13 cellular contexts compared by ENCODE assay signal in the genomic region with DNA sequence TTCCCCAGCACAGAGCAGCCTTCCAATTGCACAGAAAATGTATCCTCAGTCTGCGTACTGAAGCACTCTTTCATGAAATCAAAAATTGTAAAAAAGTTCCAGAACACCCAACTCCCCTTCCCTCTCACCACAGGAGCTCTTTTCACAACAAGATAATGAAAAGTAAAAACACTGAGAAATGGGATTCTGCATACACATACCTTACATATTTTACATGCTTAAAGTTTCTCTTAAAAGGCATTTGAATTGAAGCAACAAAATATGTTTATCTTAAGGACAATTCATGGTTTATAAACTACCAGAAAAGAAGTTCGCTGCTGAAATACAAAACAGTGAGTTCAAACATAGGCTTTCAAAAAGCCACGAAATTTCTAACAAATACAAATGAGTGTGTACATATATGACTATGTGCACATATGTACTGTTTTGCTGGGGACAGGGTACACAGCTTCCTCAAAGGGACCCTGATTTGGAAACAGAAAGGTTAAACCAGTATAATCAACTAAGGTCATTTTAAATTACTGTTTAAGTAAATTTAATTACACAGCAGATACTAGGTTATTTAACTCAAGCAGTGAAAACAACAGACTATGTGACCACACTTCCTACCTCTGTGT. TPM values are rescaled to one million over a fixed set of nuclear protein-coding genes. Genes with fewer than 3 reads are reported as not detected.
DNase-seq lines count a peak whose midpoint lies in the region; ATAC-seq and TF ChIP-seq lines count a peak whose summit lies in the region.
"Had no signal": no experiment of that assay in that cellular context is flagged by ENCODE, and none has a peak within 500 bp of the region (broad histone marks: within the 10 kb centered on the region; RNA-seq: fewer than 3 reads in every experiment).

No MANE protein-coding gene starts in this region.

- H3K4me3 ChIP-seq in CD4-positive, CD25-positive, alpha-beta regulatory T cell (ENCODE audit: low read depth, low read length), result peak overlapping the region; percentile 76
- H3K4me3 ChIP-seq in lower lobe of right lung, result no peak overlapping the region
- H3K4me3 ChIP-seq: suprapubic skin had no signal

- H3K36me3 Mint-ChIP-seq in CD4-positive, CD25-positive, alpha-beta regulatory T cell, result peaks cover 11% of the 10 kb centered on the region
- H3K36me3 Mint-ChIP-seq in HFFc6 (ENCODE audit: low read depth), result no peaks in the 10 kb centered on the region
- H3K36me3 Mint-ChIP-seq in activated naive CD8-positive, alpha-beta T cell treated with anti-CD3 and anti-CD28 coated beads, Interleukin-2, amount 10 ng/mL, durations not matched to agents 7 days and 5 days, result peaks cover 7% of the 10 kb centered on the region
- no peaks in the 10 kb centered on the region for H3K36me3 Mint-ChIP-seq in mesothelial cell of epicardium

- peak overlapping the region; percentile 61 to 95 (median 80) for H3K27ac Mint-ChIP-seq in CD4-positive, CD25-positive, alpha-beta regulatory T cell
- H3K27ac Mint-ChIP-seq in HFFc6 (peak overlapping the region; percentile 19), mesothelial cell of epicardium (peak overlapping the region; percentile 95)
- no peak overlapping the region for H3K27ac Mint-ChIP-seq in activated naive CD8-positive, alpha-beta T cell treated with anti-CD3 and anti-CD28 coated beads, Interleukin-2, amount 10 ng/mL, durations not matched to agents 7 days and 5 days

- peak overlapping the region; percentile 60 for H3K27ac ChIP-seq in CD4-positive, CD25-positive, alpha-beta regulatory T cell (ENCODE audit: insufficient read depth, low read length, poor library complexity, severe bottlenecking)
- no peak overlapping the region for H3K27ac ChIP-seq in lower lobe of right lung
- H3K27ac ChIP-seq: suprapubic skin had no signal

- H3K4me1 ChIP-seq in CD4-positive, CD25-positive, alpha-beta regulatory T cell (ENCODE audit: control insufficient read depth, insufficient read depth, low read length, poor library complexity, severe bottlenecking), result peaks cover 65% of the 10 kb centered on the region
- peaks cover 49% of the 10 kb centered on the region for H3K4me1 ChIP-seq in lower lobe of right lung

- H3K9me3 Mint-ChIP-seq in CD4-positive, CD25-positive, alpha-beta regulatory T cell, result no peaks in the 10 kb centered on the region
- H3K9me3 Mint-ChIP-seq in HFFc6, result no peaks in the 10 kb centered on the region
- no peaks in the 10 kb centered on the region for H3K9me3 Mint-ChIP-seq in activated naive CD8-positive, alpha-beta T cell treated with anti-CD3 and anti-CD28 coated beads, Interleukin-2, amount 10 ng/mL, durations not matched to agents 7 days and 5 days
- H3K9me3 Mint-ChIP-seq in mesothelial cell of epicardium, result no peaks in the 10 kb centered on the region

- H3K36me3 ChIP-seq in CD4-positive, CD25-positive, alpha-beta regulatory T cell (ENCODE audit: control insufficient read depth, insufficient read depth, low read length), result peaks cover 8% of the 10 kb centered on the region
- peaks cover 9% of the 10 kb centered on the region for H3K36me3 ChIP-seq in lower lobe of right lung
- H3K36me3 ChIP-seq: suprapubic skin had no signal

- intact Hi-C loops in lower lobe of right lung (cut with DNase I), result no loop called here

- peak overlapping the region; percentile 77 to 98 (median 82) for H3K4me3 Mint-ChIP-seq in CD4-positive, CD25-positive, alpha-beta regulatory T cell
- H3K4me3 Mint-ChIP-seq in HFFc6 (peak overlapping the region; percentile 51), mesothelial cell of epicardium (peak overlapping the region; percentile 5)
- H3K4me3 Mint-ChIP-seq in activated naive CD8-positive, alpha-beta T cell treated with anti-CD3 and anti-CD28 coated beads, Interleukin-2, amount 10 ng/mL, durations not matched to agents 7 days and 5 days, result peak overlapping the region; percentile 70

- no peaks in the 10 kb centered on the region for H3K9me3 ChIP-seq in CD4-positive, CD25-positive, alpha-beta regulatory T cell (ENCODE audit: control insufficient read depth in 2 of 2, low read length in 2 of 2)
- no peaks in the 10 kb centered on the region for H3K9me3 ChIP-seq in lower lobe of right lung
- H3K9me3 ChIP-seq: suprapubic skin had no signal

- ATAC-seq in CD4-positive, CD25-positive, alpha-beta regulatory T cell (ENCODE audit: low read depth in 2 of 2), result no peak
- ATAC-seq in activated naive CD8-positive, alpha-beta T cell treated with anti-CD3 and anti-CD28 coated beads, Interleukin-2, amount 10 ng/mL, durations not matched to agents 7 days and 5 days (ENCODE audit: low read depth), result no peak
- ATAC-seq in lower lobe of right lung (no peak), GM21423 (IDR thresholded peaks at IDR 0.05; ENCODE audit: unreplicated experiment) (no peak)

- peaks cover 47 to 83% (median 62%) of the 10 kb centered on the region in 4 donors for H3K4me1 Mint-ChIP-seq in CD4-positive, CD25-positive, alpha-beta regulatory T cell
- peaks cover 58% of the 10 kb centered on the region for H3K4me1 Mint-ChIP-seq in HFFc6 (ENCODE audit: low read depth)
- H3K4me1 Mint-ChIP-seq in activated naive CD8-positive, alpha-beta T cell treated with anti-CD3 and anti-CD28 coated beads, Interleukin-2, amount 10 ng/mL, durations not matched to agents 7 days and 5 days, result peaks cover 57% of the 10 kb centered on the region
- peaks cover 44% of the 10 kb centered on the region for H3K4me1 Mint-ChIP-seq in mesothelial cell of epicardium

- no peaks in the 10 kb centered on the region for H3K27me3 Mint-ChIP-seq in CD4-positive, CD25-positive, alpha-beta regulatory T cell
- H3K27me3 Mint-ChIP-seq in HFFc6 (ENCODE audit: insufficient read depth), result no peaks in the 10 kb centered on the region
- no peaks in the 10 kb centered on the region for H3K27me3 Mint-ChIP-seq in activated naive CD8-positive, alpha-beta T cell treated with anti-CD3 and anti-CD28 coated beads, Interleukin-2, amount 10 ng/mL, durations not matched to agents 7 days and 5 days
- no peaks in the 10 kb centered on the region for H3K27me3 Mint-ChIP-seq in mesothelial cell of epicardium (ENCODE audit: low read depth)

- no peaks in the 10 kb centered on the region for H3K27me3 ChIP-seq in CD4-positive, CD25-positive, alpha-beta regulatory T cell (ENCODE audit: control insufficient read depth, insufficient read depth, low read length)
- H3K27me3 ChIP-seq in lower lobe of right lung (ENCODE audit: low read depth), result no peaks in the 10 kb centered on the region
- H3K27me3 ChIP-seq: suprapubic skin had no signal

- TF ChIP-seq CTCF in HFFc6 (IDR thresholded peaks at IDR 0.05) (no peak), mesothelial cell of epicardium (IDR thresholded peaks at IDR 0.05; ENCODE audit: unreplicated experiment) (no peak), lower lobe of right lung (IDR thresholded peaks at IDR 0.05) (no peak)

- POLR2A ChIA-PET in activated naive CD8-positive, alpha-beta T cell treated with anti-CD3 and anti-CD28 coated beads, Interleukin-2, amount 10 ng/mL, durations not matched to agents 7 days and 5 days (lab: Charles Lee), result interaction anchor here (0.7 to 1.4 kb wide), 3 partner anchors 33 to 62 kb away, joined by 3 read pairs; partner anchors contain the start of gene SSTR2

- DNase-seq in CD4-positive, CD25-positive, alpha-beta regulatory T cell, result peak in 1 of 3 donors; percentile 35
- DNase-seq in HFFc6, result no peak
- no peak for DNase-seq in activated naive CD8-positive, alpha-beta T cell treated with anti-CD3 and anti-CD28 coated beads, Interleukin-2, amount 10 ng/mL, durations not matched to agents 7 days and 5 days
- DNase-seq in mesothelial cell of epicardium (ENCODE audit: low spot score in 2 of 2, unreplicated experiment in 2 of 2), result no peak
- DNase-seq in lower lobe of right lung, result no peak
- no peak for DNase-seq in hypothalamus (lab: John Stamatoyannopoulos, UW)
- no peak for DNase-seq in hepatic stellate cell (ENCODE audit: low spot score)
- DNase-seq: NCI-H524; stimulated activated CD4-positive, alpha-beta T cell treated with anti-CD3 and anti-CD28 coated beads, Interleukin-1b, Interleukin-23, amount 100 ng/mL, for 48 hours had no signal

RNA-seq across cellular contexts. Expression of gene COG1, which starts 33.8 kb away (rescaled TPM):
- total RNA-seq in CD4-positive, CD25-positive, alpha-beta regulatory T cell, result 61.0 TPM
- polyA plus RNA-seq in CD4-positive, CD25-positive, alpha-beta regulatory T cell, result 10 to 100 TPM; 18.9 to 31.7 (median 21.2) TPM
- total RNA-seq in HFFc6 (2021; fragmentation: NEBNext Ultra II Directional; extraction: Animal tissue kit (Norgen Biotek cat#: 25700)), result 10 to 100 TPM; 47.3 to 59.0 (median 55.8) TPM
- 10 to 100 TPM; 51.8 to 53.7 TPM for total RNA-seq in activated naive CD8-positive, alpha-beta T cell treated with anti-CD3 and anti-CD28 coated beads, Interleukin-2, amount 10 ng/mL, durations not matched to agents 7 days and 5 days
- total RNA-seq in mesothelial cell of epicardium (44.0 to 50.4 TPM (median 47.6 TPM) in 3 replicates), lower lobe of right lung (36.4 TPM)

RNA-seq across cellular contexts. Expression of gene CPSF4L, which starts 35.0 kb away (rescaled TPM):
- total RNA-seq in CD4-positive, CD25-positive, alpha-beta regulatory T cell, result not detected
- not detected for polyA plus RNA-seq in CD4-positive, CD25-positive, alpha-beta regulatory T cell
- total RNA-seq in HFFc6 (2021; fragmentation: NEBNext Ultra II Directional; extraction: Animal tissue kit (Norgen Biotek cat#: 25700)), result not detected
- not detected for total RNA-seq in activated naive CD8-positive, alpha-beta T cell treated with anti-CD3 and anti-CD28 coated beads, Interleukin-2, amount 10 ng/mL, durations not matched to agents 7 days and 5 days
- total RNA-seq in mesothelial cell of epicardium, result 0.40 TPM in 1 of 3 replicates, not detected in the others
- not detected for total RNA-seq in lower lobe of right lung
- total RNA-seq: dermis microvascular lymphatic vessel endothelial cell, suprapubic skin had no signal
- polyA plus RNA-seq: neural cell had no signal

Comparison
In these comparisons a context has a peak if more than half of its experiments do, and no peak if none do; other contexts are left out.
1. H3K4me3 Mint-ChIP-seq: peak in every context shown above with its lines; median percentile 82 in CD4-positive, CD25-positive, alpha-beta regulatory T cell; 70 in activated naive CD8-positive, alpha-beta T cell treated with anti-CD3 and anti-CD28 coated beads, Interleukin-2, amount 10 ng/mL, durations not matched to agents 7 days and 5 days; 51 in HFFc6; 5 in mesothelial cell of epicardium.